In the genomic region with DNA sequence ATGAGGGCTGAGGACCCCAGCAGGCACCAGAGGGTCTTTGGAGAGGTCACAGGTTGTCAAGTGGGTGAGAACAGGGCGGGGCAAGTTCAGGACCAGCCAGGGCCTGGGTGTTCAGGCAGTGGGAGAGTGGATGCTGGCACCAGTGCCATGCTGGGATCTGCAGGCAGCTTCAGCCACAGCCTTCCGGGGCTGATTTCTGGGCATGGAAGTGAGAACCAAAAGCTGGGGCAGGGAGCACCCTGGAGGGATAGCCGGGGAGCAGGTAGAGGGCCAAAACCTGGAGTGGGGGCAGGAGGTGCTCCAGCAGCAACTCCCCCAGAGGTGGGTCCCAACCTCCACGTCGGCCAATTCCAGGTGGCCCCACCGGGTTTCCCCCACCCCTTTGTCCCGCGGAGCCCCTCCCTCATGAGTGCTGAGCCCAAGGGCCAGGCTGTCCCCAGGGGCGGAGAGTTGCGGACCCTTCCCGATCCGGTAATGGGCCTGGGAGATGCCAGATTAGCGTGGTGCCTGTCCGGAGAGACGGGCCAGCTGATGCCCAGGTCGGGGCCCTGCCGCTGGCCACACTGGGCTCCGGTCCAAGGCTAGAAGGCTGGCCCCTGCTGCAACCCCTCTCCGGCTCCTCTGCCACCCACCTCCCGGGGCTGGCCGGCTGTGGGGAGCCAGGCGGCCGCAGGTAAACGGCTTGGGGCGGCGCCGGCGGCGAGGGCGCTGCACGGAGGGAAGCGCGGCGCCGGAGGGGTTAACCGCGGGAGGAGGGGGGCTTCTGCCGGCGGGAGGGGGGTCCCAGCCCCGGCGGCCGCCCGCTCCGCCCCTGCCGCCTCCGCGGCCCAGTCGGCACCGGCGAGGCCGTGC, we compare ENCODE assay signal across 9 cellular contexts. TPM values are rescaled to one million over a fixed set of nuclear protein-coding genes. Genes with fewer than 3 reads are reported as not detected.
DNase-seq lines count a peak whose midpoint lies in the region; ATAC-seq and TF ChIP-seq lines count a peak whose summit lies in the region.
"Had no signal": no experiment of that assay in that cellular context is flagged by ENCODE, and none has a peak within 500 bp of the region (broad histone marks: within the 10 kb centered on the region; RNA-seq: fewer than 3 reads in every experiment).

A gene (plus strand): TSS at position 409 of the 852 bp plus-strand sequence. CDS start 1,717 bp downstream, outside the sequence.

- POLR2A ChIA-PET in CD4-positive, alpha-beta memory T cell (lab: Charles Lee; ENCODE audit: partially characterized antibody), result interaction anchor here (1.4 kb wide), 1 partner anchor 84 kb away, joined by 3 read pairs; a partner anchor contains a TSS

- H3K27me3 ChIP-seq in CD4-positive, alpha-beta memory T cell (ENCODE audit: insufficient read depth, low read length), result peaks cover 33% of the 10 kb centered on the region

- ATAC-seq in SK-N-SH treated with all-trans-retinoic acid at 6 μM for 48 hours (peak; percentile 9; the same call in 1 of the 3 replicates), GM18502 (IDR thresholded peaks at IDR 0.05; ENCODE audit: poor library complexity, unreplicated experiment) (no peak), HG03442 (IDR thresholded peaks at IDR 0.05; ENCODE audit: unreplicated experiment) (no peak)

- H3K4me1 ChIP-seq in CD4-positive, alpha-beta memory T cell (ENCODE audit: insufficient read depth, low read length), result peaks cover 16% of the 10 kb centered on the region

- peak within 1 kb of the TSS in 2 of 7 donors; percentile 15 to 35 for H3K27ac Mint-ChIP-seq in CD4-positive, alpha-beta memory T cell

- no peaks in the 10 kb centered on the region for H3K9me3 ChIP-seq in CD4-positive, alpha-beta memory T cell (ENCODE audit: control insufficient read depth in 1 of 2, low read length in 2 of 2)

- H3K9me3 Mint-ChIP-seq in CD4-positive, alpha-beta memory T cell, result no peaks in the 10 kb centered on the region

- H3K36me3 Mint-ChIP-seq in CD4-positive, alpha-beta memory T cell, result no peaks in the 10 kb centered on the region

- CTCF ChIA-PET in CD4-positive, alpha-beta memory T cell (lab: Charles Lee; ENCODE audit: partially characterized antibody), result interaction anchor here (1.6 to 2.6 kb wide), 3 partner anchors 10 to 86 kb away, joined by 7 to 12 read pairs (median 10); a partner anchor contains a TSS

- H3K4me3 ChIP-seq in CD4-positive, alpha-beta memory T cell (ENCODE audit: low read length in 2 of 2), result peak within 1 kb of the TSS in 1 of 2 donors; percentile 27
- peak within 1 kb of the TSS; percentile 40 for H3K4me3 ChIP-seq in fibroblast of the aortic adventitia (ENCODE audit: low read depth, low read length)

- peak in 1 of 5 donors; percentile 32 for DNase-seq in CD4-positive, alpha-beta memory T cell
- DNase-seq in fibroblast of the aortic adventitia (ENCODE audit: low read depth) (no peak), posterior vena cava (ENCODE audit: low spot score) (peak; percentile 77), NCI-H524 treated with DMSO at 0.1 percent for 48 hours (lab: John Stamatoyannopoulos, UW) (no peak), NCI-H187 treated with DMSO at 0.1 percent for 48 hours (lab: John Stamatoyannopoulos, UW) (no peak)
- DNase-seq: NCI-H69 had no signal

- H3K36me3 ChIP-seq in CD4-positive, alpha-beta memory T cell (ENCODE audit: insufficient read depth, low read length), result no peaks in the 10 kb centered on the region

- intact Hi-C loops in CD4-positive, alpha-beta memory T cell (cut with micrococcal nuclease), result no loop called here
- intact Hi-C loops in posterior vena cava (cut with DNase I), result loop anchor here in 1 of 2 donors (10.0 kb wide), 1 partner anchor 86 kb away; a partner anchor contains a TSS

- H3K27ac ChIP-seq in CD4-positive, alpha-beta memory T cell (ENCODE audit: low read depth, low read length), result no peak within 1 kb of the TSS

- H3K4me1 Mint-ChIP-seq in CD4-positive, alpha-beta memory T cell, result peaks cover 6 to 21% (median 13%) of the 10 kb centered on the region in 4 donors

- no peak for TF ChIP-seq CTCF in fibroblast of the aortic adventitia (IDR thresholded peaks at IDR 0.05; ENCODE audit: insufficient read depth, low read length)

- peaks cover 28 to 30% of the 10 kb centered on the region in 2 donors for H3K27me3 Mint-ChIP-seq in CD4-positive, alpha-beta memory T cell

- H3K4me3 Mint-ChIP-seq in CD4-positive, alpha-beta memory T cell, result peak within 1 kb of the TSS; percentile 43 to 80 (median 72)

TF ChIP-seq in SK-N-SH treated with all-trans-retinoic acid at 6 μM for 48 hours, 23 proteins besides CTCF, POLR2A, EP300 and RAD21:
- TF ChIP-seq BACH2 (CRISPR knock-in tag; IDR thresholded peaks at IDR 0.05; ENCODE audit: borderline replicate concordance) (no peak), ZNF565 (CRISPR knock-in tag; conservative IDR thresholded peaks at IDR 0.05; ENCODE audit: low read depth) (no peak), SNAI2 (CRISPR knock-in tag; IDR thresholded peaks at IDR 0.05) (no peak)
- TF ChIP-seq, protein P1, sequence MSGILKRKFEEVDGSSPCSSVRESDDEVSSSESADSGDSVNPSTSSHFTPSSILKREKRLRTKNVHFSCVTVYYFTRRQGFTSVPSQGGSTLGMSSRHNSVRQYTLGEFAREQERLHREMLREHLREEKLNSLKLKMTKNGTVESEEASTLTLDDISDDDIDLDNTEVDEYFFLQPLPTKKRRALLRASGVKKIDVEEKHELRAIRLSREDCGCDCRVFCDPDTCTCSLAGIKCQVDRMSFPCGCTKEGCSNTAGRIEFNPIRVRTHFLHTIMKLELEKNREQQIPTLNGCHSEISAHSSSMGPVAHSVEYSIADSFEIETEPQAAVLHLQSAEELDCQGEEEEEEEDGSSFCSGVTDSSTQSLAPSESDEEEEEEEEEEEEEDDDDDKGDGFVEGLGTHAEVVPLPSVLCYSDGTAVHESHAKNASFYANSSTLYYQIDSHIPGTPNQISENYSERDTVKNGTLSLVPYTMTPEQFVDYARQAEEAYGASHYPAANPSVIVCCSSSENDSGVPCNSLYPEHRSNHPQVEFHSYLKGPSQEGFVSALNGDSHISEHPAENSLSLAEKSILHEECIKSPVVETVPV (CRISPR knock-in tag; IDR thresholded peaks at IDR 0.05), result no peak

RNA-seq across cellular contexts. Expression of the gene that starts here (rescaled TPM):
- total RNA-seq in CD4-positive, alpha-beta memory T cell, result not detected
- not detected for polyA plus RNA-seq in CD4-positive, alpha-beta memory T cell
- not detected in 2 replicates for total RNA-seq in fibroblast of the aortic adventitia (ENCODE audit: low replicate concordance)
- total RNA-seq in posterior vena cava, result not detected

Comparison
In these comparisons a context has a peak if more than half of its experiments do, and no peak if none do; other contexts are left out.
1. Peak in DNase-seq in posterior vena cava; RNA of the gene not detected or under 1 TPM.